1 cellular context compared by ENCODE assay signal in the genomic region with DNA sequence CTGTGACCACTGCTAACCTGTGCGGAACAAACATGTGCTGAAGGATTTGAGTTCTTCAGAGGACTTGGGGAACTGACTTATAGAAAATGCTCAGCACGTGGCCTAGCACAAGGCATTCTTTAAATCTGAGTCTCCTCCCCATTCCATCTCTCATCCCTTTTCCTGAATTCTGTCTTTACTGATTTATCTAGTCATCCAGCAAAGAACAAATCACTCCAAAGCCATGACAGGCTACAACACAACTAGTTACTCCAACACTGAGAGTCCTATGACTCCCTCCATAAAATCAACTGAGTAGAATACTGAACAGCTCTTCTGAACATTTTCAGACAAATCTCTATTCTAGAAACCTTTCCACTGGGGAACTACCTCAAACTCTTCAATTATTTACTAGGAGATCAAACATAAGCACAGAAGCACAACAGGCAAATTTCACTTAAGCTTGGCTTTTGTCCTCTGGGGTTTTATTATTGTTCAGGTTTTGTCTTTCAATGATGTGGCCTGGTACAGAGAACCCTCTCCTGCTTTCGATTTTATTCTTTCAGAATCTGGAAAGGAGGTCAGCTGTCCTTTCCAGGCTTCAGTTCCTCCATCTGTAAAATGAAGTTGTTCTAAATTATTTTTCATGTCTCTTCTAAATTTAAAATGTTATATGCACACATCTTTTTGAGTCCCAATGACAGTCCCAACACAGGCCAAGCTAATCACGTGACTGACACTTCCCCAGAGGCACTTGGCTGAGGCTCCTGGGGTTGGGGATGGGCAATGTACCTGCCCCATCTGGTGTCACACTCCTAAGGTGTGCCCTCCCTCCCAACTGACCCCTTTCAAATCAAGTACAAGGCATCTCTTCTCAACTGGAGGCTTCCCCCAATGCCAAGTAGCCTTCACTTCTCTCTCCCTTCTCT.
TF ChIP-seq lines count a peak whose summit lies in the region.

No MANE protein-coding gene starts in this region.

TF ChIP-seq in IMR-90, 13 proteins besides CTCF, POLR2A, EP300 and RAD21:
- TF ChIP-seq CHD1 (IDR thresholded peaks at IDR 0.05; ENCODE audit: low read depth, low read length) (no peak), ELK1 (IDR thresholded peaks at IDR 0.05; ENCODE audit: borderline replicate concordance, low read depth, low read length) (no peak), SMC3 (IDR thresholded peaks at IDR 0.05; ENCODE audit: low read depth, low read length) (no peak), MAZ (IDR thresholded peaks at IDR 0.05; ENCODE audit: borderline replicate concordance, low read depth, low read length) (no peak), MXI1 (IDR thresholded peaks at IDR 0.05; ENCODE audit: borderline replicate concordance, low read depth, low read length) (no peak), RFX5 (IDR thresholded peaks at IDR 0.05; ENCODE audit: low read depth, low read length) (no peak), NFE2L2 (IDR thresholded peaks at IDR 0.05; ENCODE audit: low read depth, low read length) (no peak), MAFK (IDR thresholded peaks at IDR 0.05; ENCODE audit: low read depth, low read length) (no peak), CEBPB (IDR thresholded peaks at IDR 0.05; ENCODE audit: low read depth, low read length) (no peak), FOS (IDR thresholded peaks at IDR 0.05; ENCODE audit: low read depth, low read length) (no peak), BHLHE40 (IDR thresholded peaks at IDR 0.05; ENCODE audit: low read depth, low read length) (no peak)
- TF ChIP-seq, protein P1, sequence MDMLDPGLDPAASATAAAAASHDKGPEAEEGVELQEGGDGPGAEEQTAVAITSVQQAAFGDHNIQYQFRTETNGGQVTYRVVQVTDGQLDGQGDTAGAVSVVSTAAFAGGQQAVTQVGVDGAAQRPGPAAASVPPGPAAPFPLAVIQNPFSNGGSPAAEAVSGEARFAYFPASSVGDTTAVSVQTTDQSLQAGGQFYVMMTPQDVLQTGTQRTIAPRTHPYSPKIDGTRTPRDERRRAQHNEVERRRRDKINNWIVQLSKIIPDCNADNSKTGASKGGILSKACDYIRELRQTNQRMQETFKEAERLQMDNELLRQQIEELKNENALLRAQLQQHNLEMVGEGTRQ (IDR thresholded peaks at IDR 0.05; ENCODE audit: low read depth, low read length): no peak
